In genomic region chr1:244341455-244342450, GRCh38 we compare ENCODE assay signal across 9 cellular contexts.
DNase-seq lines count a peak whose midpoint lies in the region; ATAC-seq lines count a peak whose summit lies in the region.
"Had no signal": no experiment of that assay in that cellular context is flagged by ENCODE, and none has a peak within 500 bp of the region (broad histone marks: within the 10 kb centered on the region; RNA-seq: fewer than 3 reads in every experiment).

No MANE protein-coding gene starts in this region.

- H3K27me3 ChIP-seq in effector memory CD4-positive, alpha-beta T cell (replicated peaks; ENCODE audit: control insufficient read depth, insufficient read depth, low read length, poor library complexity, severe bottlenecking): no peaks in the 10 kb centered on the region
- H3K27me3 ChIP-seq: cardiac muscle cell had no signal

- no peaks in the 10 kb centered on the region for H3K9me3 Mint-ChIP-seq in activated naive CD8-positive, alpha-beta T cell treated with anti-CD3 and anti-CD28 coated beads for 36 hours

- no peaks in the 10 kb centered on the region for H3K36me3 Mint-ChIP-seq in activated naive CD8-positive, alpha-beta T cell treated with anti-CD3 and anti-CD28 coated beads for 36 hours

- DNase-seq in NCI-H1105 treated with DMSO at 0.1 percent for 48 hours (lab: John Stamatoyannopoulos, UW) (peak; percentile 70), left colon (peak in 1 of 2 donors; percentile 46), AG20443 (ENCODE audit: low spot score) (no peak), Right ventricle myocardium inferior (ENCODE audit: missing footprints) (no peak)
- peak; percentile 17 for DNase-seq in activated naive CD8-positive, alpha-beta T cell treated with anti-CD3 and anti-CD28 coated beads for 36 hours
- no peak for DNase-seq in effector memory CD4-positive, alpha-beta T cell

- no peaks in the 10 kb centered on the region for H3K36me3 ChIP-seq in effector memory CD4-positive, alpha-beta T cell (ENCODE audit: control insufficient read depth, insufficient read depth, low read length)
- H3K36me3 ChIP-seq: cardiac muscle cell had no signal

- no peak overlapping the region for H3K27ac ChIP-seq in effector memory CD4-positive, alpha-beta T cell (ENCODE audit: insufficient read depth, low read length, poor library complexity, severe bottlenecking)
- H3K27ac ChIP-seq: cardiac muscle cell had no signal

- no peaks in the 10 kb centered on the region for H3K9me3 ChIP-seq in effector memory CD4-positive, alpha-beta T cell (ENCODE audit: control insufficient read depth, low read length)

- no peaks in the 10 kb centered on the region for H3K4me1 ChIP-seq in effector memory CD4-positive, alpha-beta T cell (ENCODE audit: control insufficient read depth, insufficient read depth, low read length, poor library complexity, severe bottlenecking)

- ATAC-seq in GM18868 (IDR thresholded peaks at IDR 0.05; ENCODE audit: unreplicated experiment) (peak; percentile 68), left colon (peak; percentile 91), Right ventricle myocardium inferior (no peak), GM21423 (IDR thresholded peaks at IDR 0.05; ENCODE audit: unreplicated experiment) (no peak)

- no peak overlapping the region for H3K4me3 ChIP-seq in effector memory CD4-positive, alpha-beta T cell (ENCODE audit: insufficient read depth, low read depth, low read length, poor library complexity, severe bottlenecking)
- H3K4me3 ChIP-seq: cardiac muscle cell had no signal

- H3K27ac Mint-ChIP-seq in activated naive CD8-positive, alpha-beta T cell treated with anti-CD3 and anti-CD28 coated beads for 36 hours: no peak overlapping the region

- peaks cover 6% of the 10 kb centered on the region for H3K27me3 Mint-ChIP-seq in activated naive CD8-positive, alpha-beta T cell treated with anti-CD3 and anti-CD28 coated beads for 36 hours

- no peak overlapping the region for H3K4me3 Mint-ChIP-seq in activated naive CD8-positive, alpha-beta T cell treated with anti-CD3 and anti-CD28 coated beads for 36 hours

- intact Hi-C loops in left colon (cut with DNase I, micrococcal nuclease): no loop called here
- intact Hi-C loops in Right ventricle myocardium inferior (cut with DNase I): no loop called here

- peaks cover 9% of the 10 kb centered on the region for H3K4me1 Mint-ChIP-seq in activated naive CD8-positive, alpha-beta T cell treated with anti-CD3 and anti-CD28 coated beads for 36 hours

Comparison
In these comparisons a context has a peak if more than half of its experiments do, and no peak if none do; other contexts are left out.
1. ATAC-seq: peak in GM18868 (single experiment) and left colon (single experiment); none in Right ventricle myocardium inferior (single experiment) and GM21423 (single experiment).
2. DNase-seq: peak in NCI-H1105 treated with DMSO at 0.1 percent for 48 hours (single experiment) and activated naive CD8-positive, alpha-beta T cell treated with anti-CD3 and anti-CD28 coated beads for 36 hours (single experiment); none in AG20443 (single experiment), Right ventricle myocardium inferior (single experiment) and effector memory CD4-positive, alpha-beta T cell (0 of 3).